ENCODE assay signal across 1 cellular context in genomic region chr14:35402323-35403084, GRCh38.
A peak's percentile ranks its signal among the peaks of the same experiment; 100 is the strongest.
TF ChIP-seq lines count a peak whose summit lies in the region.

No MANE protein-coding gene starts in this region.

TF ChIP-seq in HepG2, 621 proteins besides CTCF, POLR2A, EP300 and RAD21 (continued from another document and continues in another):
- TF ChIP-seq, protein P1, sequence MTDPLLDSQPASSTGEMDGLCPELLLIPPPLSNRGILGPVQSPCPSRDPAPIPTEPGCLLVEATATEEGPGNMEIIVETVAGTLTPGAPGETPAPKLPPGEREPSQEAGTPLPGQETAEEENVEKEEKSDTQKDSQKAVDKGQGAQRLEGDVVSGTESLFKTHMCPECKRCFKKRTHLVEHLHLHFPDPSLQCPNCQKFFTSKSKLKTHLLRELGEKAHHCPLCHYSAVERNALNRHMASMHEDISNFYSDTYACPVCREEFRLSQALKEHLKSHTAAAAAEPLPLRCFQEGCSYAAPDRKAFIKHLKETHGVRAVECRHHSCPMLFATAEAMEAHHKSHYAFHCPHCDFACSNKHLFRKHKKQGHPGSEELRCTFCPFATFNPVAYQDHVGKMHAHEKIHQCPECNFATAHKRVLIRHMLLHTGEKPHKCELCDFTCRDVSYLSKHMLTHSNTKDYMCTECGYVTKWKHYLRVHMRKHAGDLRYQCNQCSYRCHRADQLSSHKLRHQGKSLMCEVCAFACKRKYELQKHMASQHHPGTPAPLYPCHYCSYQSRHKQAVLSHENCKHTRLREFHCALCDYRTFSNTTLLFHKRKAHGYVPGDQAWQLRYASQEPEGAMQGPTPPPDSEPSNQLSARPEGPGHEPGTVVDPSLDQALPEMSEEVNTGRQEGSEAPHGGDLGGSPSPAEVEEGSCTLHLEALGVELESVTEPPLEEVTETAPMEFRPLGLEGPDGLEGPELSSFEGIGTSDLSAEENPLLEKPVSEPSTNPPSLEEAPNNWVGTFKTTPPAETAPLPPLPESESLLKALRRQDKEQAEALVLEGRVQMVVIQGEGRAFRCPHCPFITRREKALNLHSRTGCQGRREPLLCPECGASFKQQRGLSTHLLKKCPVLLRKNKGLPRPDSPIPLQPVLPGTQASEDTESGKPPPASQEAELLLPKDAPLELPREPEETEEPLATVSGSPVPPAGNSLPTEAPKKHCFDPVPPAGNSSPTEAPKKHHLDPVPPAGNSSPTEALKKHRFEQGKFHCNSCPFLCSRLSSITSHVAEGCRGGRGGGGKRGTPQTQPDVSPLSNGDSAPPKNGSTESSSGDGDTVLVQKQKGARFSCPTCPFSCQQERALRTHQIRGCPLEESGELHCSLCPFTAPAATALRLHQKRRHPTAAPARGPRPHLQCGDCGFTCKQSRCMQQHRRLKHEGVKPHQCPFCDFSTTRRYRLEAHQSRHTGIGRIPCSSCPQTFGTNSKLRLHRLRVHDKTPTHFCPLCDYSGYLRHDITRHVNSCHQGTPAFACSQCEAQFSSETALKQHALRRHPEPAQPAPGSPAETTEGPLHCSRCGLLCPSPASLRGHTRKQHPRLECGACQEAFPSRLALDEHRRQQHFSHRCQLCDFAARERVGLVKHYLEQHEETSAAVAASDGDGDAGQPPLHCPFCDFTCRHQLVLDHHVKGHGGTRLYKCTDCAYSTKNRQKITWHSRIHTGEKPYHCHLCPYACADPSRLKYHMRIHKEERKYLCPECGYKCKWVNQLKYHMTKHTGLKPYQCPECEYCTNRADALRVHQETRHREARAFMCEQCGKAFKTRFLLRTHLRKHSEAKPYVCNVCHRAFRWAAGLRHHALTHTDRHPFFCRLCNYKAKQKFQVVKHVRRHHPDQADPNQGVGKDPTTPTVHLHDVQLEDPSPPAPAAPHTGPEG (CRISPR knock-in tag; IDR thresholded peaks at IDR 0.05): peak; percentile 65; the same call in 1 of the 2 replicates
- TF ChIP-seq, protein P2, sequence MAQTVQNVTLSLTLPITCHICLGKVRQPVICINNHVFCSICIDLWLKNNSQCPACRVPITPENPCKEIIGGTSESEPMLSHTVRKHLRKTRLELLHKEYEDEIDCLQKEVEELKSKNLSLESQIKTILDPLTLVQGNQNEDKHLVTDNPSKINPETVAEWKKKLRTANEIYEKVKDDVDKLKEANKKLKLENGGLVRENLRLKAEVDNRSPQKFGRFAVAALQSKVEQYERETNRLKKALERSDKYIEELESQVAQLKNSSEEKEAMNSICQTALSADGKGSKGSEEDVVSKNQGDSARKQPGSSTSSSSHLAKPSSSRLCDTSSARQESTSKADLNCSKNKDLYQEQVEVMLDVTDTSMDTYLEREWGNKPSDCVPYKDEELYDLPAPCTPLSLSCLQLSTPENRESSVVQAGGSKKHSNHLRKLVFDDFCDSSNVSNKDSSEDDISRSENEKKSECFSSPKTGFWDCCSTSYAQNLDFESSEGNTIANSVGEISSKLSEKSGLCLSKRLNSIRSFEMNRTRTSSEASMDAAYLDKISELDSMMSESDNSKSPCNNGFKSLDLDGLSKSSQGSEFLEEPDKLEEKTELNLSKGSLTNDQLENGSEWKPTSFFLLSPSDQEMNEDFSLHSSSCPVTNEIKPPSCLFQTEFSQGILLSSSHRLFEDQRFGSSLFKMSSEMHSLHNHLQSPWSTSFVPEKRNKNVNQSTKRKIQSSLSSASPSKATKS (CRISPR knock-in tag; IDR thresholded peaks at IDR 0.05): no peak
- no peak for TF ChIP-seq SMARCE1 (IDR thresholded peaks at IDR 0.05; ENCODE audit: borderline replicate concordance)
- TF ChIP-seq MXD1 (CRISPR knock-in tag; IDR thresholded peaks at IDR 0.05): no peak
- no peak for TF ChIP-seq ZNF766 (CRISPR knock-in tag; IDR thresholded peaks at IDR 0.05; ENCODE audit: borderline replicate concordance)
- TF ChIP-seq REXO4 (CRISPR knock-in tag; IDR thresholded peaks at IDR 0.05; ENCODE audit: borderline replicate concordance): no peak
- TF ChIP-seq ZNF10 (CRISPR knock-in tag; IDR thresholded peaks at IDR 0.05; ENCODE audit: borderline replicate concordance, low read depth): no peak
- no peak; the same call in 1 of the 2 replicates for TF ChIP-seq GLI4 (CRISPR knock-in tag; IDR thresholded peaks at IDR 0.05; ENCODE audit: borderline replicate concordance)
- no peak for TF ChIP-seq MLLT10 (CRISPR knock-in tag; IDR thresholded peaks at IDR 0.05)
- TF ChIP-seq, protein P3, sequence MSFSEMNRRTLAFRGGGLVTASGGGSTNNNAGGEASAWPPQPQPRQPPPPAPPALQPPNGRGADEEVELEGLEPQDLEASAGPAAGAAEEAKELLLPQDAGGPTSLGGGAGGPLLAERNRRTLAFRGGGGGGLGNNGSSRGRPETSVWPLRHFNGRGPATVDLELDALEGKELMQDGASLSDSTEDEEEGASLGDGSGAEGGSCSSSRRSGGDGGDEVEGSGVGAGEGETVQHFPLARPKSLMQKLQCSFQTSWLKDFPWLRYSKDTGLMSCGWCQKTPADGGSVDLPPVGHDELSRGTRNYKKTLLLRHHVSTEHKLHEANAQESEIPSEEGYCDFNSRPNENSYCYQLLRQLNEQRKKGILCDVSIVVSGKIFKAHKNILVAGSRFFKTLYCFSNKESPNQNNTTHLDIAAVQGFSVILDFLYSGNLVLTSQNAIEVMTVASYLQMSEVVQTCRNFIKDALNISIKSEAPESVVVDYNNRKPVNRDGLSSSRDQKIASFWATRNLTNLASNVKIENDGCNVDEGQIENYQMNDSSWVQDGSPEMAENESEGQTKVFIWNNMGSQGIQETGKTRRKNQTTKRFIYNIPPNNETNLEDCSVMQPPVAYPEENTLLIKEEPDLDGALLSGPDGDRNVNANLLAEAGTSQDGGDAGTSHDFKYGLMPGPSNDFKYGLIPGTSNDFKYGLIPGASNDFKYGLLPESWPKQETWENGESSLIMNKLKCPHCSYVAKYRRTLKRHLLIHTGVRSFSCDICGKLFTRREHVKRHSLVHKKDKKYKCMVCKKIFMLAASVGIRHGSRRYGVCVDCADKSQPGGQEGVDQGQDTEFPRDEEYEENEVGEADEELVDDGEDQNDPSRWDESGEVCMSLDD (CRISPR knock-in tag; IDR thresholded peaks at IDR 0.05; ENCODE audit: borderline replicate concordance): no peak
- TF ChIP-seq, protein P4, sequence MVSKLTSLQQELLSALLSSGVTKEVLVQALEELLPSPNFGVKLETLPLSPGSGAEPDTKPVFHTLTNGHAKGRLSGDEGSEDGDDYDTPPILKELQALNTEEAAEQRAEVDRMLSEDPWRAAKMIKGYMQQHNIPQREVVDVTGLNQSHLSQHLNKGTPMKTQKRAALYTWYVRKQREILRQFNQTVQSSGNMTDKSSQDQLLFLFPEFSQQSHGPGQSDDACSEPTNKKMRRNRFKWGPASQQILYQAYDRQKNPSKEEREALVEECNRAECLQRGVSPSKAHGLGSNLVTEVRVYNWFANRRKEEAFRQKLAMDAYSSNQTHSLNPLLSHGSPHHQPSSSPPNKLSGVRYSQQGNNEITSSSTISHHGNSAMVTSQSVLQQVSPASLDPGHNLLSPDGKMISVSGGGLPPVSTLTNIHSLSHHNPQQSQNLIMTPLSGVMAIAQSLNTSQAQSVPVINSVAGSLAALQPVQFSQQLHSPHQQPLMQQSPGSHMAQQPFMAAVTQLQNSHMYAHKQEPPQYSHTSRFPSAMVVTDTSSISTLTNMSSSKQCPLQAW (CRISPR knock-in tag; IDR thresholded peaks at IDR 0.05): 0 out of 2 replicates have a peak, but pooled peaks have one; percentile 20
- TF ChIP-seq KLF15 (CRISPR knock-in tag; IDR thresholded peaks at IDR 0.05; ENCODE audit: borderline replicate concordance): no peak
- TF ChIP-seq SAP130 (CRISPR knock-in tag; IDR thresholded peaks at IDR 0.05; ENCODE audit: low read depth): no peak
- TF ChIP-seq U2AF2 (IDR thresholded peaks at IDR 0.05; ENCODE audit: low read depth, low read length): no peak
- TF ChIP-seq AGO1 (IDR thresholded peaks at IDR 0.05; ENCODE audit: low read depth, low read length, poor library complexity, severe bottlenecking): no peak
- no peak for TF ChIP-seq NFIB (CRISPR knock-in tag; IDR thresholded peaks at IDR 0.05; ENCODE audit: borderline replicate concordance)
- no peak for TF ChIP-seq NFKBIZ (CRISPR knock-in tag; IDR thresholded peaks at IDR 0.05)
- no peak for TF ChIP-seq MXD4 (CRISPR knock-in tag; IDR thresholded peaks at IDR 0.05)
- no peak for TF ChIP-seq YY1 (IDR thresholded peaks at IDR 0.05; ENCODE audit: insufficient read depth, insufficient replicate concordance, low read depth, low read length)
- TF ChIP-seq USF2 (IDR thresholded peaks at IDR 0.05; ENCODE audit: low read depth, low read length): no peak
- TF ChIP-seq USF2 (CRISPR knock-in tag; IDR thresholded peaks at IDR 0.05; ENCODE audit: borderline replicate concordance): no peak
- TF ChIP-seq, protein P5, sequence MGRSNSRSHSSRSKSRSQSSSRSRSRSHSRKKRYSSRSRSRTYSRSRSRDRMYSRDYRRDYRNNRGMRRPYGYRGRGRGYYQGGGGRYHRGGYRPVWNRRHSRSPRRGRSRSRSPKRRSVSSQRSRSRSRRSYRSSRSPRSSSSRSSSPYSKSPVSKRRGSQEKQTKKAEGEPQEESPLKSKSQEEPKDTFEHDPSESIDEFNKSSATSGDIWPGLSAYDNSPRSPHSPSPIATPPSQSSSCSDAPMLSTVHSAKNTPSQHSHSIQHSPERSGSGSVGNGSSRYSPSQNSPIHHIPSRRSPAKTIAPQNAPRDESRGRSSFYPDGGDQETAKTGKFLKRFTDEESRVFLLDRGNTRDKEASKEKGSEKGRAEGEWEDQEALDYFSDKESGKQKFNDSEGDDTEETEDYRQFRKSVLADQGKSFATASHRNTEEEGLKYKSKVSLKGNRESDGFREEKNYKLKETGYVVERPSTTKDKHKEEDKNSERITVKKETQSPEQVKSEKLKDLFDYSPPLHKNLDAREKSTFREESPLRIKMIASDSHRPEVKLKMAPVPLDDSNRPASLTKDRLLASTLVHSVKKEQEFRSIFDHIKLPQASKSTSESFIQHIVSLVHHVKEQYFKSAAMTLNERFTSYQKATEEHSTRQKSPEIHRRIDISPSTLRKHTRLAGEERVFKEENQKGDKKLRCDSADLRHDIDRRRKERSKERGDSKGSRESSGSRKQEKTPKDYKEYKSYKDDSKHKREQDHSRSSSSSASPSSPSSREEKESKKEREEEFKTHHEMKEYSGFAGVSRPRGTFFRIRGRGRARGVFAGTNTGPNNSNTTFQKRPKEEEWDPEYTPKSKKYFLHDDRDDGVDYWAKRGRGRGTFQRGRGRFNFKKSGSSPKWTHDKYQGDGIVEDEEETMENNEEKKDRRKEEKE (IDR thresholded peaks at IDR 0.05): no peak
- TF ChIP-seq HMGXB3 (CRISPR knock-in tag; IDR thresholded peaks at IDR 0.05; ENCODE audit: borderline replicate concordance): no peak
- TF ChIP-seq DR1 (CRISPR knock-in tag; IDR thresholded peaks at IDR 0.05): no peak
- TF ChIP-seq ZNF124 (CRISPR knock-in tag; IDR thresholded peaks at IDR 0.05): no peak
- no peak for TF ChIP-seq SIX4 (CRISPR knock-in tag; IDR thresholded peaks at IDR 0.05)
- no peak for TF ChIP-seq MXI1 (IDR thresholded peaks at IDR 0.05; ENCODE audit: borderline replicate concordance, low read depth, low read length)
- TF ChIP-seq FOXK1 (CRISPR knock-in tag; IDR thresholded peaks at IDR 0.05; ENCODE audit: borderline replicate concordance, low read depth): no peak
- 0 out of 2 replicates have a peak, but pooled peaks have one; percentile 49 for TF ChIP-seq HOMEZ (CRISPR knock-in tag; IDR thresholded peaks at IDR 0.05; ENCODE audit: low read depth)
- TF ChIP-seq PAF1 (CRISPR knock-in tag; IDR thresholded peaks at IDR 0.05): no peak
- peak; percentile 48 for TF ChIP-seq ZNF501 (CRISPR knock-in tag; IDR thresholded peaks at IDR 0.05)
